In the genomic region with DNA sequence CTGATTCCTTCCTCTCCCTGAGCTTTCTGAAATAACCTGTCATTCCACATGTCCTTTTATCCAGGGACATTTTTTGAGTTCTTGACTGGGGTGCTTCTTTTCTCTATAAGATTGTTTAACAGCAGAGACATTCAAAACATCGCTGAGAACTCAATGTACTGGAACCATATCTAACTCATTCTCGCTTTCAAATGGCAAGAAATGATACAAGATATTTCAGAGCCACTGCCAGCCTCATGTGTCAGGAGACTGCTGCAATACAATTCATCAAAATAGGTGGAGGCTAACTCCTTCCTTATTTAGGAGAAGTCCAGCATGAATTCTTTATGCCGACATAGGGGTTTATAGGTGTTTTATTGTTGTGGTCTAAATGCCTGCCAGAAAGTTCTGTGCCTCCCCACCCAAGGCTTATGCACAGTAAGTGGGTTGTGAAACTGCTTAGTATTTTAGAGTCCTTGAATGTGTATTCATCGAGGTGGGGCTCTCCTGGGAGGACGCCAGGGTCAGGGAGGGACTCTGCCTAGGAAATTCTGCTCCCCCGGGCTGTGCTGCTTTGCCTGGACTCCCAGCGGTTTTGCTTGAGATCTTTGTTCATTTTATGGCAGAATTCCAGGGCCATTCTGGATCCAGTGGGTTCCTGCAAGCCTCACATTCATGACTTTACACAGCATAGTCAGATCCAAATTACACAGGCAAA, we compare ENCODE assay signal across 8 cellular contexts. TPM values are rescaled to one million over a fixed set of nuclear protein-coding genes. Genes with fewer than 3 reads are reported as not detected.
DNase-seq lines count a peak whose midpoint lies in the region; ATAC-seq, FAIRE-seq and TF ChIP-seq lines count a peak whose summit lies in the region.

No MANE protein-coding gene starts in this region.

- H3K27me3 Mint-ChIP-seq in progenitor cell of endocrine pancreas, result peaks cover 4% of the 10 kb centered on the region

- DNase-seq in HT-29 (ENCODE audit: low spot score) (peak; percentile 73), breast epithelium (ENCODE audit: low spot score in 2 of 2) (peak in 1 of 2 donors; percentile 56), kidney (peak; percentile 94), NCI-H1930 (lab: John Stamatoyannopoulos, UW) (no peak), progenitor cell of endocrine pancreas (ENCODE audit: low spot score, unreplicated experiment) (no peak)

- intact Hi-C loops in breast epithelium (cut with DNase I; ENCODE audit: low total_unique reads), result no loop called here
- intact Hi-C loops in kidney (cut with DNase I), result no loop called here

- no peak for TF ChIP-seq POLR2A in breast epithelium (IDR thresholded peaks at IDR 0.05)

- H3K9me3 ChIP-seq in breast epithelium, result no peaks in the 10 kb centered on the region
- no peaks in the 10 kb centered on the region for H3K9me3 ChIP-seq in kidney (ENCODE audit: control insufficient read depth in 1 of 2, low read length in 2 of 2)

- H3K4me1 Mint-ChIP-seq in progenitor cell of endocrine pancreas (ENCODE audit: low read depth), result no peaks in the 10 kb centered on the region

- H3K4me3 ChIP-seq in breast epithelium, result peak overlapping the region in 1 of 3 donors; percentile 26
- no peak overlapping the region for H3K4me3 ChIP-seq in kidney (ENCODE audit: low read length in 2 of 2)

- no peak for FAIRE-seq in kidney (lab: Jason Lieb, UNC)

- H3K9ac ChIP-seq in kidney (ENCODE audit: low read length in 2 of 2), result no peak overlapping the region

- H3K4me1 ChIP-seq in breast epithelium (no peaks in the 10 kb centered on the region), kidney (ENCODE audit: control insufficient read depth in 1 of 2, insufficient read depth in 1 of 2, low read depth in 1 of 2, low read length in 2 of 2) (no peaks in the 10 kb centered on the region)

- no peaks in the 10 kb centered on the region for H3K27me3 ChIP-seq in breast epithelium

- no peak overlapping the region for H3K27ac Mint-ChIP-seq in progenitor cell of endocrine pancreas

- H3K36me3 Mint-ChIP-seq in progenitor cell of endocrine pancreas (ENCODE audit: insufficient read depth), result no peaks in the 10 kb centered on the region

- no peaks in the 10 kb centered on the region for H3K36me3 ChIP-seq in breast epithelium
- no peaks in the 10 kb centered on the region for H3K36me3 ChIP-seq in kidney (ENCODE audit: control insufficient read depth in 1 of 2, insufficient read depth in 2 of 2, low read length in 2 of 2)

- TF ChIP-seq CTCF in breast epithelium (IDR thresholded peaks at IDR 0.05) (no peak), kidney (IDR thresholded peaks at IDR 0.05; ENCODE audit: borderline replicate concordance, extremely low read depth, insufficient read depth) (no peak), progenitor cell of endocrine pancreas (IDR thresholded peaks at IDR 0.05; ENCODE audit: unreplicated experiment) (no peak)

- ATAC-seq in GM19397 (IDR thresholded peaks at IDR 0.05; ENCODE audit: unreplicated experiment), result no peak
- ATAC-seq in GM21381 (IDR thresholded peaks at IDR 0.05; ENCODE audit: unreplicated experiment), result no peak

- H3K27ac ChIP-seq in breast epithelium (peak overlapping the region; percentile 6 to 76), kidney (ENCODE audit: low read depth in 2 of 2, low read length in 2 of 2) (no peak overlapping the region), temporal lobe (ENCODE audit: low read depth, low read length) (peak overlapping the region; percentile 47)

- H3K4me3 Mint-ChIP-seq in progenitor cell of endocrine pancreas (ENCODE audit: low read depth), result no peak overlapping the region

- H3K9me3 Mint-ChIP-seq in progenitor cell of endocrine pancreas (ENCODE audit: low read depth), result peaks cover 8% of the 10 kb centered on the region

RNA-seq across cellular contexts. Expression of a gene that starts 53.9 kb away (rescaled TPM):
- total RNA-seq in HT-29 (2014; rRNA removed; shearing (Covaris generic)), result 0.08 and 0.29 TPM in 2 replicates
- under 1 TPM; 0.33 to 0.48 (median 0.44) TPM for total RNA-seq in breast epithelium
- 0.38 TPM for total RNA-seq in kidney
- polyA plus RNA-seq in kidney (ENCODE audit: insufficient read depth, low read depth, low replicate concordance), result not detected
- total RNA-seq in temporal lobe, result 0.98 TPM
- total RNA-seq in progenitor cell of endocrine pancreas, result 0.29 and 0.43 TPM in 2 replicates

Comparison
In these comparisons a context has a peak if more than half of its experiments do, and no peak if none do; other contexts are left out.
1. DNase-seq: peak in HT-29 (single experiment) and kidney (single experiment); none in NCI-H1930 (0 of 2) and progenitor cell of endocrine pancreas (single experiment).
2. H3K27ac ChIP-seq: peak in breast epithelium (2 of 2) and temporal lobe (single experiment); none in kidney (0 of 2).